In genomic region chr1:24321712-24322635, GRCh38 we compare ENCODE assay signal across 8 cellular contexts. TPM values are rescaled to one million over a fixed set of nuclear protein-coding genes. Genes with fewer than 3 reads are reported as not detected.
A peak's percentile ranks its signal among the peaks of the same experiment; 100 is the strongest.
DNase-seq lines count a peak whose midpoint lies in the region; ATAC-seq and TF ChIP-seq lines count a peak whose summit lies in the region.

No MANE protein-coding gene starts in this region.

- no peaks in the 10 kb centered on the region for H4K20me1 ChIP-seq in GM23248 (ENCODE audit: insufficient read depth)

- intact Hi-C loops in naive thymus-derived CD4-positive, alpha-beta T cell (cut with micrococcal nuclease): loop anchor here (1.0 to 5.0 kb wide), 6 partner anchors 29 to 320 kb away; partner anchors contain the start of gene SRRM1 (in 1 of the 2)

- POLR2A ChIA-PET in naive thymus-derived CD4-positive, alpha-beta T cell (lab: Charles Lee): interaction anchor here (0.6 to 1.0 kb wide), 4 partner anchors 9 to 606 kb away, joined by 3 to 10 read pairs (median 4); no protein-coding TSS in a partner anchor

- no peaks in the 10 kb centered on the region for H3K9me2 ChIP-seq in GM23248 (ENCODE audit: insufficient read depth)

- 13 to 21% methylated on average over 80 to 81 of the region's 86 CpGs for WGBS in GM23248 (ENCODE audit: low coverage in 1 of 2, low lambda C conversion rate in 2 of 2, missing lambda C conversion rate in 2 of 2), 2 experiments

- peaks cover 26% of the 10 kb centered on the region for H3K27me3 ChIP-seq in GM23248 (replicated peaks; ENCODE audit: insufficient read depth)
- peaks cover 0 to 11% of the 10 kb centered on the region in 2 donors for H3K27me3 ChIP-seq in naive thymus-derived CD4-positive, alpha-beta T cell (ENCODE audit: control insufficient read depth in 2 of 2, insufficient read depth in 2 of 2, low read length in 2 of 2)

- H2AFZ ChIP-seq in GM23248: peak overlapping the region; percentile 64

- H3K9me3 ChIP-seq in GM23248 (ENCODE audit: low read depth): no peaks in the 10 kb centered on the region
- no peaks in the 10 kb centered on the region for H3K9me3 ChIP-seq in naive thymus-derived CD4-positive, alpha-beta T cell (ENCODE audit: control insufficient read depth in 2 of 3, low read length in 3 of 3)

- H3K4me3 ChIP-seq in GM23248 (peak overlapping the region; percentile 62), epithelial cell of proximal tubule (ENCODE audit: low read depth, low read length) (peak overlapping the region; percentile 58)
- peak overlapping the region; percentile 42 for H3K4me3 ChIP-seq in naive thymus-derived CD4-positive, alpha-beta T cell (ENCODE audit: low read length)

- no peak for TF ChIP-seq CTCF in epithelial cell of proximal tubule (conservative IDR thresholded peaks at IDR 0.05; ENCODE audit: low read depth, low read length)

- H3K36me3 Mint-ChIP-seq in naive thymus-derived CD4-positive, alpha-beta T cell: peaks cover 0 to 2% (median 0%) of the 10 kb centered on the region in 5 donors

- peaks cover 13% of the 10 kb centered on the region; the same call in 1 of the 2 replicates for H3F3A ChIP-seq in GM23248 (ENCODE audit: insufficient read depth)

- H3K4me2 ChIP-seq in GM23248 (ENCODE audit: unreplicated experiment): peak overlapping the region; percentile 74

- H3K27ac ChIP-seq in GM23248: no peak overlapping the region
- no peak overlapping the region for H3K27ac ChIP-seq in naive thymus-derived CD4-positive, alpha-beta T cell (ENCODE audit: low read depth, low read length)

- H3K27ac Mint-ChIP-seq in naive thymus-derived CD4-positive, alpha-beta T cell: peak overlapping the region in 6 of 9 donors; percentile 9 to 81 (median 71)

- CTCF ChIA-PET in naive thymus-derived CD4-positive, alpha-beta T cell (lab: Charles Lee): interaction anchor here (1.0 kb wide), 1 partner anchor 69 kb away, joined by 3 read pairs; no protein-coding TSS in a partner anchor

- H3K9me3 Mint-ChIP-seq in naive thymus-derived CD4-positive, alpha-beta T cell: peaks cover 0 to 2% (median 0%) of the 10 kb centered on the region in 11 donors

- peaks cover 0 to 96% (median 45%) of the 10 kb centered on the region in 5 donors for H3K27me3 Mint-ChIP-seq in naive thymus-derived CD4-positive, alpha-beta T cell

- H3K4me3 Mint-ChIP-seq in naive thymus-derived CD4-positive, alpha-beta T cell: peak overlapping the region; percentile 86 to 95 (median 90)

- peaks cover 15% of the 10 kb centered on the region for H3K4me1 ChIP-seq in GM23248 (ENCODE audit: insufficient read depth)
- H3K4me1 ChIP-seq in naive thymus-derived CD4-positive, alpha-beta T cell (ENCODE audit: control insufficient read depth in 2 of 2, insufficient read depth in 2 of 2, low read length in 2 of 2): peaks cover 22 to 43% of the 10 kb centered on the region in 2 donors

- peak; percentile 61 for DNase-seq in CMK (ENCODE audit: low read depth)
- DNase-seq in GM23248: peak; percentile 82
- DNase-seq in NCI-H526 (lab: John Stamatoyannopoulos, UW): peak; percentile 60 to 69
- peak; percentile 30 for DNase-seq in activated T-cell treated with anti-CD3 and anti-CD28 coated beads for 1 hour (ENCODE audit: low read depth)
- no peak for DNase-seq in epithelial cell of proximal tubule (ENCODE audit: low read depth)
- DNase-seq in naive thymus-derived CD4-positive, alpha-beta T cell: peak; percentile 34 to 77 (median 65)
- DNase-seq in stimulated activated naive CD4-positive, alpha-beta T cell (lab: John Stamatoyannopoulos, UW): peak; percentile 36 to 65 (median 56)
- no peak for DNase-seq in NCI-H1930 (lab: John Stamatoyannopoulos, UW)

- H3K79me2 ChIP-seq in GM23248 (ENCODE audit: insufficient read depth): no peaks in the 10 kb centered on the region

- no peaks in the 10 kb centered on the region for H3K36me3 ChIP-seq in GM23248 (ENCODE audit: low read depth)
- H3K36me3 ChIP-seq in naive thymus-derived CD4-positive, alpha-beta T cell (ENCODE audit: control insufficient read depth in 2 of 3, insufficient read depth in 3 of 3, low read length in 3 of 3): no peaks in the 10 kb centered on the region

- H3K4me1 Mint-ChIP-seq in naive thymus-derived CD4-positive, alpha-beta T cell: peaks cover 36 to 54% (median 47%) of the 10 kb centered on the region in 7 donors

- ATAC-seq in naive thymus-derived CD4-positive, alpha-beta T cell: peak; percentile 80

- in situ Hi-C loops in GM23248 (cut with MboI): no loop called here

- peak overlapping the region; percentile 48 for H3K9ac ChIP-seq in GM23248

RNA-seq across cellular contexts. Expression of gene GRHL3, which starts 2.8 kb away (rescaled TPM):
- total RNA-seq in GM23248 (2014; rRNA removed; shearing (Covaris generic)): not detected in 2 replicates
- not detected in 2 replicates for polyA plus RNA-seq in GM23248 (2016; fragmentation: Nextera tagmentation; extraction: Ambion mirVana)
- 3.6 and 9.9 TPM in 2 replicates for total RNA-seq in epithelial cell of proximal tubule
- not detected for total RNA-seq in naive thymus-derived CD4-positive, alpha-beta T cell
- not detected for polyA plus RNA-seq in naive thymus-derived CD4-positive, alpha-beta T cell

Comparison
In these comparisons a context has a peak if more than half of its experiments do, and no peak if none do; other contexts are left out.
1. DNase-seq: peak in CMK (single experiment), GM23248 (single experiment), NCI-H526 (2 of 2), activated T-cell treated with anti-CD3 and anti-CD28 coated beads for 1 hour (single experiment), naive thymus-derived CD4-positive, alpha-beta T cell (9 of 9) and stimulated activated naive CD4-positive, alpha-beta T cell (6 of 6); none in epithelial cell of proximal tubule (single experiment) and NCI-H1930 (0 of 2).
2. Peak in every context shown above with its lines, with median percentiles within 50 percentile points of each other: H3K4me3 ChIP-seq.